Comparison of ENCODE assay signal across 1 cellular context in the genomic region with DNA sequence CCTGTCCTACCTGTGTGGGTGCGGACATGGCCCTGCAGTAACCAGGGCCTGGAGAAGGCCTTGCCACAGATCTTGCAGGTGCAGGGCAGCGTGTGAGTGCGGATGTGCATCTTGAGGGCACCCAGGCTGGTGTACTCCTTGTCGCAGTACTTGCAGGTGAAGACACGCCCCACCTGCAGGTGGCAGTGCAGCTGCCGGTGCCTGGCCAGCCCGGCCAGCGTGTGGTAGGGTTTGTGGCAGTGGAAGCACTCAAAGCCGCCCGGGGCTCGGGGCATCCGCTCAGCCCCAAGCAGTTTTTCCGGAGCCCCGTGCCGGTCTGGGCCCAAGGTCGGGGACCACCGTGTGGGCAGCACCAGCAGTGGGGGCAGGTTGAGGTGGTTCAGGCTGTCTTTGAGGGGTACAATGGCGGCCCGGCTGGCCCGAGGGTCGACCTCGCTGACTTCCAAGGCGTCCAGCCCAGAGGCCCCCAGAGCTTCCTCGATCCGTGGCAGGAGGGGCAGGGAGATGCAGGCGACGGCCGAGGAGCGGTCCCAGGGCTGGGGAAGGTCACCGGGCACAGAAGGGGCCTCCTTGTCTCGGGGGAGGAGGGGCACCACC.
TF ChIP-seq lines count a peak whose summit lies in the region.

No MANE protein-coding gene starts in this region.

TF ChIP-seq in HepG2, 621 proteins besides CTCF, POLR2A, EP300 and RAD21 (continued from another document and continues in another):
- TF ChIP-seq PAXIP1 (CRISPR knock-in tag; conservative IDR thresholded peaks at IDR 0.05) = no peak
- TF ChIP-seq KDM3A (CRISPR knock-in tag; IDR thresholded peaks at IDR 0.05; ENCODE audit: low read depth) = 0 out of 2 replicates have a peak, but pooled peaks have one; percentile 66
- TF ChIP-seq KLF15 (CRISPR knock-in tag; IDR thresholded peaks at IDR 0.05; ENCODE audit: borderline replicate concordance) = no peak
- TF ChIP-seq, protein P1, sequence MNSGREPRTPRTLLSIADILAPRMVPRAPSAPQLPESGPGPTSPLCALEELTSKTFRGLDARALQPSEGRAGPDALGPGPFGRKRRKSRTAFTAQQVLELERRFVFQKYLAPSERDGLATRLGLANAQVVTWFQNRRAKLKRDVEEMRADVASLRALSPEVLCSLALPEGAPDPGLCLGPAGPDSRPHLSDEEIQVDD (CRISPR knock-in tag; IDR thresholded peaks at IDR 0.05; ENCODE audit: borderline replicate concordance) = no peak
- no peak for TF ChIP-seq KAT7 (CRISPR knock-in tag; IDR thresholded peaks at IDR 0.05; ENCODE audit: borderline replicate concordance)
- TF ChIP-seq BHLHE40 (IDR thresholded peaks at IDR 0.05; ENCODE audit: low read length) = 0 out of 2 replicates have a peak, but pooled peaks have one; percentile 10
- TF ChIP-seq PRMT3 (CRISPR knock-in tag; IDR thresholded peaks at IDR 0.05; ENCODE audit: borderline replicate concordance, low read depth) = peak; percentile 5; the same call in 1 of the 2 replicates
- TF ChIP-seq FOXK2 (IDR thresholded peaks at IDR 0.05) = no peak
- TF ChIP-seq, protein P2, sequence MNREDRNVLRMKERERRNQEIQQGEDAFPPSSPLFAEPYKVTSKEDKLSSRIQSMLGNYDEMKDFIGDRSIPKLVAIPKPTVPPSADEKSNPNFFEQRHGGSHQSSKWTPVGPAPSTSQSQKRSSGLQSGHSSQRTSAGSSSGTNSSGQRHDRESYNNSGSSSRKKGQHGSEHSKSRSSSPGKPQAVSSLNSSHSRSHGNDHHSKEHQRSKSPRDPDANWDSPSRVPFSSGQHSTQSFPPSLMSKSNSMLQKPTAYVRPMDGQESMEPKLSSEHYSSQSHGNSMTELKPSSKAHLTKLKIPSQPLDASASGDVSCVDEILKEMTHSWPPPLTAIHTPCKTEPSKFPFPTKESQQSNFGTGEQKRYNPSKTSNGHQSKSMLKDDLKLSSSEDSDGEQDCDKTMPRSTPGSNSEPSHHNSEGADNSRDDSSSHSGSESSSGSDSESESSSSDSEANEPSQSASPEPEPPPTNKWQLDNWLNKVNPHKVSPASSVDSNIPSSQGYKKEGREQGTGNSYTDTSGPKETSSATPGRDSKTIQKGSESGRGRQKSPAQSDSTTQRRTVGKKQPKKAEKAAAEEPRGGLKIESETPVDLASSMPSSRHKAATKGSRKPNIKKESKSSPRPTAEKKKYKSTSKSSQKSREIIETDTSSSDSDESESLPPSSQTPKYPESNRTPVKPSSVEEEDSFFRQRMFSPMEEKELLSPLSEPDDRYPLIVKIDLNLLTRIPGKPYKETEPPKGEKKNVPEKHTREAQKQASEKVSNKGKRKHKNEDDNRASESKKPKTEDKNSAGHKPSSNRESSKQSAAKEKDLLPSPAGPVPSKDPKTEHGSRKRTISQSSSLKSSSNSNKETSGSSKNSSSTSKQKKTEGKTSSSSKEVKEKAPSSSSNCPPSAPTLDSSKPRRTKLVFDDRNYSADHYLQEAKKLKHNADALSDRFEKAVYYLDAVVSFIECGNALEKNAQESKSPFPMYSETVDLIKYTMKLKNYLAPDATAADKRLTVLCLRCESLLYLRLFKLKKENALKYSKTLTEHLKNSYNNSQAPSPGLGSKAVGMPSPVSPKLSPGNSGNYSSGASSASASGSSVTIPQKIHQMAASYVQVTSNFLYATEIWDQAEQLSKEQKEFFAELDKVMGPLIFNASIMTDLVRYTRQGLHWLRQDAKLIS (CRISPR knock-in tag; IDR thresholded peaks at IDR 0.05) = no peak
- no peak for TF ChIP-seq SNRNP70 (IDR thresholded peaks at IDR 0.05; ENCODE audit: low read depth, low read length)
- no peak for TF ChIP-seq CCAR2 (optimal IDR thresholded peaks at IDR 0.05; ENCODE audit: low read depth, low read length)
- TF ChIP-seq, protein P3, sequence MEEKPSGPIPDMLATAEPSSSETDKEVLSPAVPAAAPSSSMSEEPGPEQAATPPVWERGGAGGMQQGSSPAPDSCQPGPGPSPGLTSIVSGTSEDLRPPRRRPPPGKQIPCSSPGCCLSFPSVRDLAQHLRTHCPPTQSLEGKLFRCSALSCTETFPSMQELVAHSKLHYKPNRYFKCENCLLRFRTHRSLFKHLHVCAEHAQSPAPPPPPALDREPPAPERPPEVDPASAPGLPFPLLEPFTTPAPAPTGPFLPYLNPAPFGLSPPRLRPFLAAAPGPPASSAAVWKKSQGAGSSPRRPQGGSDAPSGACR (CRISPR knock-in tag; IDR thresholded peaks at IDR 0.05) = no peak
- no peak for TF ChIP-seq EEA1 (CRISPR knock-in tag; IDR thresholded peaks at IDR 0.05; ENCODE audit: borderline replicate concordance)
- TF ChIP-seq, protein P4, sequence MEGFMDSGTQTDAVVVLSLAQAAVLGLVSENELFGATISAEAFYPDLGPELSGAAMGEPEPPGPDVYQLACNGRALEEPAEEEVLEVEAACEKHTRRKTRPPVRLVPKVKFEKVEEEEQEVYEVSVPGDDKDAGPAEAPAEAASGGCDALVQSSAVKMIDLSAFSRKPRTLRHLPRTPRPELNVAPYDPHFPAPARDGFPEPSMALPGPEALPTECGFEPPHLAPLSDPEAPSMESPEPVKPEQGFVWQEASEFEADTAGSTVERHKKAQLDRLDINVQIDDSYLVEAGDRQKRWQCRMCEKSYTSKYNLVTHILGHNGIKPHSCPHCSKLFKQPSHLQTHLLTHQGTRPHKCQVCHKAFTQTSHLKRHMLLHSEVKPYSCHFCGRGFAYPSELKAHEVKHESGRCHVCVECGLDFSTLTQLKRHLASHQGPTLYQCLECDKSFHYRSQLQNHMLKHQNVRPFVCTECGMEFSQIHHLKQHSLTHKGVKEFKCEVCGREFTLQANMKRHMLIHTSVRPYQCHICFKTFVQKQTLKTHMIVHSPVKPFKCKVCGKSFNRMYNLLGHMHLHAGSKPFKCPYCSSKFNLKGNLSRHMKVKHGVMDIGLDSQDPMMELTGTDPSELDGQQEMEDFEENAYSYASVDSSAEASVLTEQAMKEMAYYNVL (CRISPR knock-in tag; IDR thresholded peaks at IDR 0.05; ENCODE audit: borderline replicate concordance) = 0 out of 2 replicates have a peak, but pooled peaks have one; percentile 21
- TF ChIP-seq HNRNPLL (IDR thresholded peaks at IDR 0.05; ENCODE audit: low read depth, low read length, poor library complexity, severe bottlenecking) = peak; percentile 21
- no peak for TF ChIP-seq ZSCAN12 (CRISPR knock-in tag; IDR thresholded peaks at IDR 0.05)
- no peak for TF ChIP-seq ESRRA (CRISPR knock-in tag; IDR thresholded peaks at IDR 0.05; ENCODE audit: low read depth)
- no peak for TF ChIP-seq ATF7 (IDR thresholded peaks at IDR 0.05)
- no peak for TF ChIP-seq ATF7 (CRISPR knock-in tag; IDR thresholded peaks at IDR 0.05)
- TF ChIP-seq CCDC6 (CRISPR knock-in tag; IDR thresholded peaks at IDR 0.05) = 0 out of 2 replicates have a peak, but pooled peaks have one; percentile 53
- no peak for TF ChIP-seq SKI (IDR thresholded peaks at IDR 0.05; ENCODE audit: partially characterized antibody)
- TF ChIP-seq, protein P5, sequence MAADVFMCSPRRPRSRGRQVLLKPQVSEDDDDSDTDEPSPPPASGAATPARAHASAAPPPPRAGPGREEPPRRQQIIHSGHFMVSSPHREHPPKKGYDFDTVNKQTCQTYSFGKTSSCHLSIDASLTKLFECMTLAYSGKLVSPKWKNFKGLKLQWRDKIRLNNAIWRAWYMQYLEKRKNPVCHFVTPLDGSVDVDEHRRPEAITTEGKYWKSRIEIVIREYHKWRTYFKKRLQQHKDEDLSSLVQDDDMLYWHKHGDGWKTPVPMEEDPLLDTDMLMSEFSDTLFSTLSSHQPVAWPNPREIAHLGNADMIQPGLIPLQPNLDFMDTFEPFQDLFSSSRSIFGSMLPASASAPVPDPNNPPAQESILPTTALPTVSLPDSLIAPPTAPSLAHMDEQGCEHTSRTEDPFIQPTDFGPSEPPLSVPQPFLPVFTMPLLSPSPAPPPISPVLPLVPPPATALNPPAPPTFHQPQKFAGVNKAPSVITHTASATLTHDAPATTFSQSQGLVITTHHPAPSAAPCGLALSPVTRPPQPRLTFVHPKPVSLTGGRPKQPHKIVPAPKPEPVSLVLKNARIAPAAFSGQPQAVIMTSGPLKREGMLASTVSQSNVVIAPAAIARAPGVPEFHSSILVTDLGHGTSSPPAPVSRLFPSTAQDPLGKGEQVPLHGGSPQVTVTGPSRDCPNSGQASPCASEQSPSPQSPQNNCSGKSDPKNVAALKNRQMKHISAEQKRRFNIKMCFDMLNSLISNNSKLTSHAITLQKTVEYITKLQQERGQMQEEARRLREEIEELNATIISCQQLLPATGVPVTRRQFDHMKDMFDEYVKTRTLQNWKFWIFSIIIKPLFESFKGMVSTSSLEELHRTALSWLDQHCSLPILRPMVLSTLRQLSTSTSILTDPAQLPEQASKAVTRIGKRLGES (CRISPR knock-in tag; IDR thresholded peaks at IDR 0.05; ENCODE audit: borderline replicate concordance) = no peak
- TF ChIP-seq, protein P6, sequence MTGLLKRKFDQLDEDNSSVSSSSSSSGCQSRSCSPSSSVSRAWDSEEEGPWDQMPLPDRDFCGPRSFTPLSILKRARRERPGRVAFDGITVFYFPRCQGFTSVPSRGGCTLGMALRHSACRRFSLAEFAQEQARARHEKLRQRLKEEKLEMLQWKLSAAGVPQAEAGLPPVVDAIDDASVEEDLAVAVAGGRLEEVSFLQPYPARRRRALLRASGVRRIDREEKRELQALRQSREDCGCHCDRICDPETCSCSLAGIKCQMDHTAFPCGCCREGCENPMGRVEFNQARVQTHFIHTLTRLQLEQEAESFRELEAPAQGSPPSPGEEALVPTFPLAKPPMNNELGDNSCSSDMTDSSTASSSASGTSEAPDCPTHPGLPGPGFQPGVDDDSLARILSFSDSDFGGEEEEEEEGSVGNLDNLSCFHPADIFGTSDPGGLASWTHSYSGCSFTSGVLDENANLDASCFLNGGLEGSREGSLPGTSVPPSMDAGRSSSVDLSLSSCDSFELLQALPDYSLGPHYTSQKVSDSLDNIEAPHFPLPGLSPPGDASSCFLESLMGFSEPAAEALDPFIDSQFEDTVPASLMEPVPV (CRISPR knock-in tag; IDR thresholded peaks at IDR 0.05) = no peak; the same call in 1 of the 2 replicates
- TF ChIP-seq NFE2L2 (IDR thresholded peaks at IDR 0.05; ENCODE audit: low read length) = no peak
- TF ChIP-seq ZNF263 (CRISPR knock-in tag; IDR thresholded peaks at IDR 0.05) = 0 out of 2 replicates have a peak, but pooled peaks have one; percentile 29
- TF ChIP-seq, protein P7, sequence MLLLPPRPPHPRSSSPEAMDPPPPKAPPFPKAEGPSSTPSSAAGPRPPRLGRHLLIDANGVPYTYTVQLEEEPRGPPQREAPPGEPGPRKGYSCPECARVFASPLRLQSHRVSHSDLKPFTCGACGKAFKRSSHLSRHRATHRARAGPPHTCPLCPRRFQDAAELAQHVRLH (CRISPR knock-in tag; IDR thresholded peaks at IDR 0.05; ENCODE audit: borderline replicate concordance, low read depth) = no peak; the same call in 1 of the 2 replicates
- no peak for TF ChIP-seq CEBPB (IDR thresholded peaks at IDR 0.05; ENCODE audit: borderline replicate concordance, low read depth, low read length)
- no peak for TF ChIP-seq ZNF773 (CRISPR knock-in tag; IDR thresholded peaks at IDR 0.05; ENCODE audit: borderline replicate concordance)
- 0 out of 2 replicates have a peak, but pooled peaks have one; percentile 60 for TF ChIP-seq KLF13 (CRISPR knock-in tag; IDR thresholded peaks at IDR 0.05)
- TF ChIP-seq, protein P8, sequence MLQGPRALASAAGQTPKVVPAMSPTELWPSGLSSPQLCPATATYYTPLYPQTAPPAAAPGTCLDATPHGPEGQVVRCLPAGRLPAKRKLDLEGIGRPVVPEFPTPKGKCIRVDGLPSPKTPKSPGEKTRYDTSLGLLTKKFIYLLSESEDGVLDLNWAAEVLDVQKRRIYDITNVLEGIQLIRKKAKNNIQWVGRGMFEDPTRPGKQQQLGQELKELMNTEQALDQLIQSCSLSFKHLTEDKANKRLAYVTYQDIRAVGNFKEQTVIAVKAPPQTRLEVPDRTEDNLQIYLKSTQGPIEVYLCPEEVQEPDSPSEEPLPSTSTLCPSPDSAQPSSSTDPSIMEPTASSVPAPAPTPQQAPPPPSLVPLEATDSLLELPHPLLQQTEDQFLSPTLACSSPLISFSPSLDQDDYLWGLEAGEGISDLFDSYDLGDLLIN (CRISPR knock-in tag; IDR thresholded peaks at IDR 0.05; ENCODE audit: borderline replicate concordance) = no peak
- no peak for TF ChIP-seq ZNF563 (CRISPR knock-in tag; IDR thresholded peaks at IDR 0.05)
- TF ChIP-seq NFKB2 (CRISPR knock-in tag; IDR thresholded peaks at IDR 0.05; ENCODE audit: borderline replicate concordance) = no peak
- TF ChIP-seq MEIS2 (CRISPR knock-in tag; IDR thresholded peaks at IDR 0.05) = no peak
- no peak for TF ChIP-seq PLRG1 (conservative IDR thresholded peaks at IDR 0.05)
- no peak for TF ChIP-seq CREB1 (IDR thresholded peaks at IDR 0.05)
- no peak for TF ChIP-seq CREB1 (CRISPR knock-in tag; IDR thresholded peaks at IDR 0.05)
- no peak for TF ChIP-seq MLX (CRISPR knock-in tag; IDR thresholded peaks at IDR 0.05)
- no peak for TF ChIP-seq DPF2 (CRISPR knock-in tag; IDR thresholded peaks at IDR 0.05; ENCODE audit: borderline replicate concordance, low read depth)
- no peak for TF ChIP-seq EZH2 (conservative IDR thresholded peaks at IDR 0.05; ENCODE audit: low read depth, low read length)
- no peak for TF ChIP-seq ZNF354B (CRISPR knock-in tag; IDR thresholded peaks at IDR 0.05)
- TF ChIP-seq ZNF713 (CRISPR knock-in tag; IDR thresholded peaks at IDR 0.05) = 0 out of 2 replicates have a peak, but pooled peaks have one; percentile 50
- no peak for TF ChIP-seq ZNF234 (CRISPR knock-in tag; conservative IDR thresholded peaks at IDR 0.05)
- TF ChIP-seq YEATS2 (CRISPR knock-in tag; IDR thresholded peaks at IDR 0.05; ENCODE audit: borderline replicate concordance) = no peak
- no peak for TF ChIP-seq ZNF367 (CRISPR knock-in tag; IDR thresholded peaks at IDR 0.05; ENCODE audit: borderline replicate concordance)
- TF ChIP-seq MIXL1 (CRISPR knock-in tag; IDR thresholded peaks at IDR 0.05) = no peak
